1 cellular context compared by ENCODE assay signal in genomic region chr19:1848399-1849131, GRCh38.
TF ChIP-seq lines count a peak whose summit lies in the region.

Gene REXO1 (minus strand): TSS chr19:1848483. CDS start chr19:1848358, 125 bp downstream.

TF ChIP-seq in K562, 482 proteins besides CTCF, POLR2A, EP300 and RAD21 (continued from another document and continues in another):
- TF ChIP-seq ARID3B (CRISPR knock-in tag; IDR thresholded peaks at IDR 0.05; ENCODE audit: borderline replicate concordance) (no peak), PTTG1 (tag; IDR thresholded peaks at IDR 0.05; ENCODE audit: low read depth) (no peak), ELF1 (tag; IDR thresholded peaks at IDR 0.05) (peak; percentile 82), HMGXB4 (CRISPR knock-in tag; IDR thresholded peaks at IDR 0.05) (peak; percentile 83; the same call in 1 of the 2 replicates), ZNF778 (CRISPR knock-in tag; IDR thresholded peaks at IDR 0.05) (no peak), HSF4 (CRISPR knock-in tag; IDR thresholded peaks at IDR 0.05; ENCODE audit: borderline replicate concordance) (no peak), PCBP1 (IDR thresholded peaks at IDR 0.05; ENCODE audit: low read depth, low read length, poor library complexity, severe bottlenecking) (peak; percentile 85), PKNOX1 (IDR thresholded peaks at IDR 0.05) (no peak), TAF15 (IDR thresholded peaks at IDR 0.05; ENCODE audit: low read depth, low read length) (no peak), ZFP36 (IDR thresholded peaks at IDR 0.05; ENCODE audit: low read depth, low read length, partially characterized antibody) (peak; percentile 83), SRF (CRISPR knock-in tag; IDR thresholded peaks at IDR 0.05) (peak in 1 of 2 experiments; percentile 35; a peak in 1 of 4 replicates), ATF1 (CRISPR knock-in tag; IDR thresholded peaks at IDR 0.05) (no peak), ATF1 (tag; IDR thresholded peaks at IDR 0.05) (peak; percentile 63), FIP1L1 (IDR thresholded peaks at IDR 0.05; ENCODE audit: low read depth, low read length, poor library complexity, severe bottlenecking) (peak; percentile 94), THAP12 (CRISPR knock-in tag; IDR thresholded peaks at IDR 0.05) (peak; percentile 57; the same call in 1 of the 2 replicates), E2F5 (CRISPR knock-in tag; IDR thresholded peaks at IDR 0.05) (no peak), CHD7 (IDR thresholded peaks at IDR 0.05; ENCODE audit: low read depth, low read length) (no peak), MBD2 (IDR thresholded peaks at IDR 0.05; ENCODE audit: borderline replicate concordance, low read depth) (no peak), SMARCA4 (IDR thresholded peaks at IDR 0.05) (no peak), NCOA1 (IDR thresholded peaks at IDR 0.05; ENCODE audit: low read depth) (no peak), CREB5 (CRISPR knock-in tag; IDR thresholded peaks at IDR 0.05) (no peak), NONO (IDR thresholded peaks at IDR 0.05; ENCODE audit: low read depth in 2 of 2, low read length in 1 of 2) (peak in 1 of 2 experiments; percentile 89; a peak in 3 of 4 replicates), XRCC5 (IDR thresholded peaks at IDR 0.05; ENCODE audit: low read depth, low read length) (peak; percentile 91; the same call in 1 of the 2 replicates), ZBTB8A (IDR thresholded peaks at IDR 0.05; ENCODE audit: partially characterized antibody) (no peak), SMARCA5 (IDR thresholded peaks at IDR 0.05) (peak; percentile 77; the same call in 1 of the 2 replicates), MBD1 (CRISPR knock-in tag; IDR thresholded peaks at IDR 0.05) (no peak), MTA2 (IDR thresholded peaks at IDR 0.05; ENCODE audit: low read depth) (no peak), RBM17 (IDR thresholded peaks at IDR 0.05; ENCODE audit: borderline replicate concordance, low read depth, low read length) (no peak), EZH2 (IDR thresholded peaks at IDR 0.05; ENCODE audit: borderline replicate concordance, low read depth, low read length) (no peak), ZNF12 (CRISPR knock-in tag; IDR thresholded peaks at IDR 0.05) (no peak)
